Comparison of ENCODE assay signal across 1 cellular context in the genomic region with DNA sequence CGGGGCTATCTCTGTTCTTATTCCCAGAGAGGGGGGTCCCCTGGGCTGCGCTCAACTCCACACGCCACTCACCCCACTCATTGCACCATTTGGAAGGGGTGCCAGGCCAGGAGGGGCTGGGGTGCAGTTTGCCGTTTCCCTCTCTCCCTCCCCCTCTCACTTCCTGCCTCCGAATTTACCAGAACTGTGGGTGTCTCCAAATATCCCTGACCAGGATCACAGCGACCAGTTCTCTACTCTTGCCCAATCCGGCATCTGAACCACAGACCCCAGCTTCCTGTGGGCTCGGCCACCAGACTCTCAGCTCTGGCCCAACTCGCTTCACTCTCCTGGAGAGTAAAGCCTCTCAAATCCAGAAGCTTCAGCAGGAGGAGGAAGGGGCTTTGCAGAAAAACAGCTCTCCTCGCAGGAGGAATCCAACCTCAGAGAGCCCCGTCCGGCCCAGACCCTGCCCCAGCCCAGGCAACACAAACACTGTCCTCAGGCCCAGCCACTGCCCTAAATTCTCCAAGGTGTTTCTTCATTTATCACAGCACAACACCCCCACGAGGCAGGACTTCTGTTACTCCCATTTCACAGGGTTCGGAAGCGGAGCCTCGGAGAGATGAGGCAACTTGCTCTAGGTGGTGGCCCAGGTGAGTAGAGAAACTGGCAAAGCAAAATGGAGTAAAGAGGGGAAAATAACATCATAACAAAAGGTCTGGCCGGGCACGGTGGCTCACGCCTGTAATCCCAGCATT.
TF ChIP-seq lines count a peak whose summit lies in the region.

No MANE protein-coding gene starts in this region.

TF ChIP-seq in HepG2, 621 proteins besides CTCF, POLR2A, EP300 and RAD21 (continued from another document and continues in another):
- TF ChIP-seq POLR2AphosphoS5 (IDR thresholded peaks at IDR 0.05; ENCODE audit: low read depth, low read length) (peak; percentile 74), ZMYM2 (CRISPR knock-in tag; IDR thresholded peaks at IDR 0.05) (peak; percentile 30; the same call in 1 of the 2 replicates), ZFX (CRISPR knock-in tag; IDR thresholded peaks at IDR 0.05; ENCODE audit: low read depth) (peak; percentile 3; the same call in 1 of the 2 replicates), MAF1 (CRISPR knock-in tag; IDR thresholded peaks at IDR 0.05; ENCODE audit: borderline replicate concordance) (peak; percentile 69; the same call in 1 of the 2 replicates), ZNF552 (CRISPR knock-in tag; IDR thresholded peaks at IDR 0.05; ENCODE audit: borderline replicate concordance) (0 out of 2 replicates have a peak, but pooled peaks have one; percentile 46), ZNF34 (CRISPR knock-in tag; IDR thresholded peaks at IDR 0.05; ENCODE audit: borderline replicate concordance) (no peak), GATAD2A (CRISPR knock-in tag; IDR thresholded peaks at IDR 0.05) (peak; percentile 73), ZNF780A (CRISPR knock-in tag; IDR thresholded peaks at IDR 0.05) (no peak), NFKB2 (CRISPR knock-in tag; IDR thresholded peaks at IDR 0.05; ENCODE audit: borderline replicate concordance) (peak; percentile 74; the same call in 1 of the 2 replicates), ZNF652 (CRISPR knock-in tag; IDR thresholded peaks at IDR 0.05; ENCODE audit: borderline replicate concordance, low read depth) (no peak), ZNF253 (CRISPR knock-in tag; IDR thresholded peaks at IDR 0.05; ENCODE audit: borderline replicate concordance) (no peak), GATA4 (IDR thresholded peaks at IDR 0.05; ENCODE audit: borderline replicate concordance, low read depth) (peak; percentile 13; the same call in 1 of the 2 replicates), SRY (CRISPR knock-in tag; IDR thresholded peaks at IDR 0.05) (no peak; the same call in 1 of the 2 replicates), ZNF766 (CRISPR knock-in tag; IDR thresholded peaks at IDR 0.05; ENCODE audit: borderline replicate concordance) (0 out of 2 replicates have a peak, but pooled peaks have one; percentile 29), SSRP1 (CRISPR knock-in tag; IDR thresholded peaks at IDR 0.05) (peak; percentile 71; the same call in 1 of the 2 replicates), ZNF775 (CRISPR knock-in tag; IDR thresholded peaks at IDR 0.05; ENCODE audit: borderline replicate concordance) (peak; percentile 60), CCAR2 (optimal IDR thresholded peaks at IDR 0.05; ENCODE audit: low read depth, low read length) (no peak), PCBP1 (IDR thresholded peaks at IDR 0.05; ENCODE audit: borderline replicate concordance, low read depth, low read length) (peak; percentile 74; the same call in 1 of the 2 replicates), ARNT2 (CRISPR knock-in tag; IDR thresholded peaks at IDR 0.05; ENCODE audit: low read depth) (peak; percentile 1; the same call in 1 of the 2 replicates), KDM5B (CRISPR knock-in tag; IDR thresholded peaks at IDR 0.05; ENCODE audit: borderline replicate concordance) (no peak; the same call in 1 of the 2 replicates), SYNCRIP (IDR thresholded peaks at IDR 0.05; ENCODE audit: insufficient read depth, low read depth, low read length) (no peak), TEAD3 (CRISPR knock-in tag; optimal IDR thresholded peaks at IDR 0.05; ENCODE audit: borderline replicate concordance) (peak; percentile 6)
- TF ChIP-seq, protein P1, sequence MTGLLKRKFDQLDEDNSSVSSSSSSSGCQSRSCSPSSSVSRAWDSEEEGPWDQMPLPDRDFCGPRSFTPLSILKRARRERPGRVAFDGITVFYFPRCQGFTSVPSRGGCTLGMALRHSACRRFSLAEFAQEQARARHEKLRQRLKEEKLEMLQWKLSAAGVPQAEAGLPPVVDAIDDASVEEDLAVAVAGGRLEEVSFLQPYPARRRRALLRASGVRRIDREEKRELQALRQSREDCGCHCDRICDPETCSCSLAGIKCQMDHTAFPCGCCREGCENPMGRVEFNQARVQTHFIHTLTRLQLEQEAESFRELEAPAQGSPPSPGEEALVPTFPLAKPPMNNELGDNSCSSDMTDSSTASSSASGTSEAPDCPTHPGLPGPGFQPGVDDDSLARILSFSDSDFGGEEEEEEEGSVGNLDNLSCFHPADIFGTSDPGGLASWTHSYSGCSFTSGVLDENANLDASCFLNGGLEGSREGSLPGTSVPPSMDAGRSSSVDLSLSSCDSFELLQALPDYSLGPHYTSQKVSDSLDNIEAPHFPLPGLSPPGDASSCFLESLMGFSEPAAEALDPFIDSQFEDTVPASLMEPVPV (CRISPR knock-in tag; IDR thresholded peaks at IDR 0.05): peak; percentile 11; the same call in 1 of the 2 replicates
- TF ChIP-seq, protein P2, sequence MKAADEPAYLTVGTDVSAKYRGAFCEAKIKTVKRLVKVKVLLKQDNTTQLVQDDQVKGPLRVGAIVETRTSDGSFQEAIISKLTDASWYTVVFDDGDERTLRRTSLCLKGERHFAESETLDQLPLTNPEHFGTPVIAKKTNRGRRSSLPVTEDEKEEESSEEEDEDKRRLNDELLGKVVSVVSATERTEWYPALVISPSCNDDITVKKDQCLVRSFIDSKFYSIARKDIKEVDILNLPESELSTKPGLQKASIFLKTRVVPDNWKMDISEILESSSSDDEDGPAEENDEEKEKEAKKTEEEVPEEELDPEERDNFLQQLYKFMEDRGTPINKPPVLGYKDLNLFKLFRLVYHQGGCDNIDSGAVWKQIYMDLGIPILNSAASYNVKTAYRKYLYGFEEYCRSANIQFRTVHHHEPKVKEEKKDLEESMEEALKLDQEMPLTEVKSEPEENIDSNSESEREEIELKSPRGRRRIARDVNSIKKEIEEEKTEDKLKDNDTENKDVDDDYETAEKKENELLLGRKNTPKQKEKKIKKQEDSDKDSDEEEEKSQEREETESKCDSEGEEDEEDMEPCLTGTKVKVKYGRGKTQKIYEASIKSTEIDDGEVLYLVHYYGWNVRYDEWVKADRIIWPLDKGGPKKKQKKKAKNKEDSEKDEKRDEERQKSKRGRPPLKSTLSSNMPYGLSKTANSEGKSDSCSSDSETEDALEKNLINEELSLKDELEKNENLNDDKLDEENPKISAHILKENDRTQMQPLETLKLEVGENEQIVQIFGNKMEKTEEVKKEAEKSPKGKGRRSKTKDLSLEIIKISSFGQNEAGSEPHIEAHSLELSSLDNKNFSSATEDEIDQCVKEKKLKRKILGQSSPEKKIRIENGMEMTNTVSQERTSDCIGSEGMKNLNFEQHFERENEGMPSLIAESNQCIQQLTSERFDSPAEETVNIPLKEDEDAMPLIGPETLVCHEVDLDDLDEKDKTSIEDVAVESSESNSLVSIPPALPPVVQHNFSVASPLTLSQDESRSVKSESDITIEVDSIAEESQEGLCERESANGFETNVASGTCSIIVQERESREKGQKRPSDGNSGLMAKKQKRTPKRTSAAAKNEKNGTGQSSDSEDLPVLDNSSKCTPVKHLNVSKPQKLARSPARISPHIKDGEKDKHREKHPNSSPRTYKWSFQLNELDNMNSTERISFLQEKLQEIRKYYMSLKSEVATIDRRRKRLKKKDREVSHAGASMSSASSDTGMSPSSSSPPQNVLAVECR (CRISPR knock-in tag; IDR thresholded peaks at IDR 0.05; ENCODE audit: borderline replicate concordance): peak; percentile 4; the same call in 1 of the 2 replicates
- TF ChIP-seq, protein P3, sequence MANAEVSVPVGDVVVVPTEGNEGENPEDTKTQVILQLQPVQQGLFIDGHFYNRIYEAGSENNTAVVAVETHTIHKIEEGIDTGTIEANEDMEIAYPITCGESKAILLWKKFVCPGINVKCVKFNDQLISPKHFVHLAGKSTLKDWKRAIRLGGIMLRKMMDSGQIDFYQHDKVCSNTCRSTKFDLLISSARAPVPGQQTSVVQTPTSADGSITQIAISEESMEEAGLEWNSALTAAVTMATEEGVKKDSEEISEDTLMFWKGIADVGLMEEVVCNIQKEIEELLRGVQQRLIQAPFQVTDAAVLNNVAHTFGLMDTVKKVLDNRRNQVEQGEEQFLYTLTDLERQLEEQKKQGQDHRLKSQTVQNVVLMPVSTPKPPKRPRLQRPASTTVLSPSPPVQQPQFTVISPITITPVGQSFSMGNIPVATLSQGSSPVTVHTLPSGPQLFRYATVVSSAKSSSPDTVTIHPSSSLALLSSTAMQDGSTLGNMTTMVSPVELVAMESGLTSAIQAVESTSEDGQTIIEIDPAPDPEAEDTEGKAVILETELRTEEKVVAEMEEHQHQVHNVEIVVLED (CRISPR knock-in tag; IDR thresholded peaks at IDR 0.05; ENCODE audit: borderline replicate concordance): no peak; the same call in 1 of the 2 replicates
- TF ChIP-seq, protein P4, sequence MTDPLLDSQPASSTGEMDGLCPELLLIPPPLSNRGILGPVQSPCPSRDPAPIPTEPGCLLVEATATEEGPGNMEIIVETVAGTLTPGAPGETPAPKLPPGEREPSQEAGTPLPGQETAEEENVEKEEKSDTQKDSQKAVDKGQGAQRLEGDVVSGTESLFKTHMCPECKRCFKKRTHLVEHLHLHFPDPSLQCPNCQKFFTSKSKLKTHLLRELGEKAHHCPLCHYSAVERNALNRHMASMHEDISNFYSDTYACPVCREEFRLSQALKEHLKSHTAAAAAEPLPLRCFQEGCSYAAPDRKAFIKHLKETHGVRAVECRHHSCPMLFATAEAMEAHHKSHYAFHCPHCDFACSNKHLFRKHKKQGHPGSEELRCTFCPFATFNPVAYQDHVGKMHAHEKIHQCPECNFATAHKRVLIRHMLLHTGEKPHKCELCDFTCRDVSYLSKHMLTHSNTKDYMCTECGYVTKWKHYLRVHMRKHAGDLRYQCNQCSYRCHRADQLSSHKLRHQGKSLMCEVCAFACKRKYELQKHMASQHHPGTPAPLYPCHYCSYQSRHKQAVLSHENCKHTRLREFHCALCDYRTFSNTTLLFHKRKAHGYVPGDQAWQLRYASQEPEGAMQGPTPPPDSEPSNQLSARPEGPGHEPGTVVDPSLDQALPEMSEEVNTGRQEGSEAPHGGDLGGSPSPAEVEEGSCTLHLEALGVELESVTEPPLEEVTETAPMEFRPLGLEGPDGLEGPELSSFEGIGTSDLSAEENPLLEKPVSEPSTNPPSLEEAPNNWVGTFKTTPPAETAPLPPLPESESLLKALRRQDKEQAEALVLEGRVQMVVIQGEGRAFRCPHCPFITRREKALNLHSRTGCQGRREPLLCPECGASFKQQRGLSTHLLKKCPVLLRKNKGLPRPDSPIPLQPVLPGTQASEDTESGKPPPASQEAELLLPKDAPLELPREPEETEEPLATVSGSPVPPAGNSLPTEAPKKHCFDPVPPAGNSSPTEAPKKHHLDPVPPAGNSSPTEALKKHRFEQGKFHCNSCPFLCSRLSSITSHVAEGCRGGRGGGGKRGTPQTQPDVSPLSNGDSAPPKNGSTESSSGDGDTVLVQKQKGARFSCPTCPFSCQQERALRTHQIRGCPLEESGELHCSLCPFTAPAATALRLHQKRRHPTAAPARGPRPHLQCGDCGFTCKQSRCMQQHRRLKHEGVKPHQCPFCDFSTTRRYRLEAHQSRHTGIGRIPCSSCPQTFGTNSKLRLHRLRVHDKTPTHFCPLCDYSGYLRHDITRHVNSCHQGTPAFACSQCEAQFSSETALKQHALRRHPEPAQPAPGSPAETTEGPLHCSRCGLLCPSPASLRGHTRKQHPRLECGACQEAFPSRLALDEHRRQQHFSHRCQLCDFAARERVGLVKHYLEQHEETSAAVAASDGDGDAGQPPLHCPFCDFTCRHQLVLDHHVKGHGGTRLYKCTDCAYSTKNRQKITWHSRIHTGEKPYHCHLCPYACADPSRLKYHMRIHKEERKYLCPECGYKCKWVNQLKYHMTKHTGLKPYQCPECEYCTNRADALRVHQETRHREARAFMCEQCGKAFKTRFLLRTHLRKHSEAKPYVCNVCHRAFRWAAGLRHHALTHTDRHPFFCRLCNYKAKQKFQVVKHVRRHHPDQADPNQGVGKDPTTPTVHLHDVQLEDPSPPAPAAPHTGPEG (CRISPR knock-in tag; IDR thresholded peaks at IDR 0.05): peak; percentile 63
- TF ChIP-seq, protein P5, sequence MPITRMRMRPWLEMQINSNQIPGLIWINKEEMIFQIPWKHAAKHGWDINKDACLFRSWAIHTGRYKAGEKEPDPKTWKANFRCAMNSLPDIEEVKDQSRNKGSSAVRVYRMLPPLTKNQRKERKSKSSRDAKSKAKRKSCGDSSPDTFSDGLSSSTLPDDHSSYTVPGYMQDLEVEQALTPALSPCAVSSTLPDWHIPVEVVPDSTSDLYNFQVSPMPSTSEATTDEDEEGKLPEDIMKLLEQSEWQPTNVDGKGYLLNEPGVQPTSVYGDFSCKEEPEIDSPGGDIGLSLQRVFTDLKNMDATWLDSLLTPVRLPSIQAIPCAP (CRISPR knock-in tag; IDR thresholded peaks at IDR 0.05; ENCODE audit: low read depth): no peak
- TF ChIP-seq, protein P6, sequence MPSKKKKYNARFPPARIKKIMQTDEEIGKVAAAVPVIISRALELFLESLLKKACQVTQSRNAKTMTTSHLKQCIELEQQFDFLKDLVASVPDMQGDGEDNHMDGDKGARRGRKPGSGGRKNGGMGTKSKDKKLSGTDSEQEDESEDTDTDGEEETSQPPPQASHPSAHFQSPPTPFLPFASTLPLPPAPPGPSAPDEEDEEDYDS (CRISPR knock-in tag; IDR thresholded peaks at IDR 0.05): peak; percentile 68; the same call in 1 of the 2 replicates
- TF ChIP-seq, protein P7, sequence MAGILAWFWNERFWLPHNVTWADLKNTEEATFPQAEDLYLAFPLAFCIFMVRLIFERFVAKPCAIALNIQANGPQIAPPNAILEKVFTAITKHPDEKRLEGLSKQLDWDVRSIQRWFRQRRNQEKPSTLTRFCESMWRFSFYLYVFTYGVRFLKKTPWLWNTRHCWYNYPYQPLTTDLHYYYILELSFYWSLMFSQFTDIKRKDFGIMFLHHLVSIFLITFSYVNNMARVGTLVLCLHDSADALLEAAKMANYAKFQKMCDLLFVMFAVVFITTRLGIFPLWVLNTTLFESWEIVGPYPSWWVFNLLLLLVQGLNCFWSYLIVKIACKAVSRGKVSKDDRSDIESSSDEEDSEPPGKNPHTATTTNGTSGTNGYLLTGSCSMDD (CRISPR knock-in tag; IDR thresholded peaks at IDR 0.05): no peak
- TF ChIP-seq, protein P8, sequence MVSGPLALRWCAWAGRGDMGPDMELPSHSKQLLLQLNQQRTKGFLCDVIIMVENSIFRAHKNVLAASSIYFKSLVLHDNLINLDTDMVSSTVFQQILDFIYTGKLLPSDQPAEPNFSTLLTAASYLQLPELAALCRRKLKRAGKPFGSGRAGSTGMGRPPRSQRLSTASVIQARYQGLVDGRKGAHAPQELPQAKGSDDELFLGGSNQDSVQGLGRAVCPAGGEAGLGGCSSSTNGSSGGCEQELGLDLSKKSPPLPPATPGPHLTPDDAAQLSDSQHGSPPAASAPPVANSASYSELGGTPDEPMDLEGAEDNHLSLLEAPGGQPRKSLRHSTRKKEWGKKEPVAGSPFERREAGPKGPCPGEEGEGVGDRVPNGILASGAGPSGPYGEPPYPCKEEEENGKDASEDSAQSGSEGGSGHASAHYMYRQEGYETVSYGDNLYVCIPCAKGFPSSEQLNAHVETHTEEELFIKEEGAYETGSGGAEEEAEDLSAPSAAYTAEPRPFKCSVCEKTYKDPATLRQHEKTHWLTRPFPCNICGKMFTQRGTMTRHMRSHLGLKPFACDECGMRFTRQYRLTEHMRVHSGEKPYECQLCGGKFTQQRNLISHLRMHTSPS (CRISPR knock-in tag; IDR thresholded peaks at IDR 0.05; ENCODE audit: low read depth): peak; percentile 48; the same call in 1 of the 2 replicates
- TF ChIP-seq, protein P9, sequence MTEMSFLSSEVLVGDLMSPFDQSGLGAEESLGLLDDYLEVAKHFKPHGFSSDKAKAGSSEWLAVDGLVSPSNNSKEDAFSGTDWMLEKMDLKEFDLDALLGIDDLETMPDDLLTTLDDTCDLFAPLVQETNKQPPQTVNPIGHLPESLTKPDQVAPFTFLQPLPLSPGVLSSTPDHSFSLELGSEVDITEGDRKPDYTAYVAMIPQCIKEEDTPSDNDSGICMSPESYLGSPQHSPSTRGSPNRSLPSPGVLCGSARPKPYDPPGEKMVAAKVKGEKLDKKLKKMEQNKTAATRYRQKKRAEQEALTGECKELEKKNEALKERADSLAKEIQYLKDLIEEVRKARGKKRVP (CRISPR knock-in tag; IDR thresholded peaks at IDR 0.05): peak in 1 of 2 experiments; percentile 83; a peak in 2 of 4 replicates
- TF ChIP-seq, protein P10, sequence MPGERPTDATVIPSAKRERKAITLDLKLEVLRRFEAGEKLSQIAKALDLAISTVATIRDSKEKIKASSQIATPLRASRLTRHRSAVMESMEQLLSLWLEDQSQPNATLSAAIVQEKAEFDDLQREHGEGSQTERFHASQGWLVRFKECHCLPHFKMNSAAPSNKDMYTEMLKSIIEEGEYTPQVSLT (CRISPR knock-in tag; IDR thresholded peaks at IDR 0.05; ENCODE audit: borderline replicate concordance, low read depth): no peak
